Comparison of ENCODE assay signal across 8 cellular contexts in the genomic region with DNA sequence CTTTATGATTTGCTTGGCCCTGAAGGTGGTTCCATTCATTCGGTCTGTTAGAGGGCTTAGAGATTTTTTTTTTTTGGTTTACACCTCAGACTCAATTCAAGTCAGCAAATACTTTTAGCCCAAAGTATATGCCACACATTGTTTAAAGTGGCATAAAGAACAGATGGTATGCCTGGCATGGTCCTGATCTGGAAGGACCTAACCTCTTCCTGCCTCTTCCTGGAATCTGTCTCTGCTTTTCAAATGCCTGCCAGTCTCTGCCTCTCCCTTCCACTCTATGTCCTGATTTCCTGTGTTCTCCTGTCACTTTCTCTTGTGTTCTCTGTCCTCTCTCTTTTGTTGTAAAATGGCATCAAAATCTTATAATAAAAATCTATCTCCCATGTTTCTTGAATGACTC.
"Had no signal": no experiment of that assay in that cellular context is flagged by ENCODE, and none has a peak within 500 bp of the region (broad histone marks: within the 10 kb centered on the region; RNA-seq: fewer than 3 reads in every experiment).

No MANE protein-coding gene starts in this region.

- H3K4me3 ChIP-seq: HAP-1, K562 had no signal

- ATAC-seq: HCT116, K562 had no signal

- DNase-seq: GOT3, H7, HFFc6, IMR-90, KG1 had no signal

- H3K4me3 Mint-ChIP-seq: HFFc6 had no signal

- H3K4me1 ChIP-seq: HAP-1 had no signal

- H3K36me3 ChIP-seq: HAP-1 had no signal

- H3K9me3 ChIP-seq: HAP-1 had no signal

- H3K27ac Mint-ChIP-seq: HFFc6 had no signal
